ENCODE assay signal across 11 cellular contexts in the genomic region with DNA sequence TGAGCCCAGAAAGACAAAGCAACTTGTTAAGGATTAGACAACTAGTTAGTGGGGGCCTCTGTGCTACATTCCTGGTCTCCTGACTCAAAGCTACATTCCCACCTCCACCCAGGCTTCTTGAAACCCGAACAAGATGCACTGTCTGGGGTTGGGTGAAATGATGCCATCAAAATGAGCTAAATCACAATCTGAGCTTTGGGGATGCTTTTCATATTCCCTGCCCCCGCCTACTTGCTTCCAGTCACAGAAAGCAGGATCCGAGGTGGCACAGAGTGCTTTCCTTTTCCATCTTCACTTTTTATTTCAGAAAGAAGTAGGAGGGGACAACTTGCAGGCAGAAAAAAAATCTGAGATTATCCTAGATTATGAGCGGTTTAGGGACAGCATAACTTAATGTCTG. TPM values are rescaled to one million over a fixed set of nuclear protein-coding genes. Genes with fewer than 3 reads are reported as not detected.
"Had no signal": no experiment of that assay in that cellular context is flagged by ENCODE, and none has a peak within 500 bp of the region (broad histone marks: within the 10 kb centered on the region; RNA-seq: fewer than 3 reads in every experiment).

No MANE protein-coding gene starts in this region.

- H3K27ac Mint-ChIP-seq: IgD-negative memory B cell had no signal

- H3K4me3 ChIP-seq: K562 had no signal

- FAIRE-seq: HepG2, HTR-8/SVneo, K562 had no signal

- DNase-seq: IMR-90, KBM-7, KG1 had no signal

- H3K36me3 Mint-ChIP-seq: IgD-negative memory B cell had no signal

- H3K27ac ChIP-seq: HL-60, KMS-11 had no signal

- ATAC-seq: HepG2, K562 had no signal

- H3K4me2 ChIP-seq: KMS-11 had no signal

- H3K9ac ChIP-seq: KMS-11 had no signal

RNA-seq across cellular contexts. Expression of a gene that starts 5.4 kb away (rescaled TPM):
- total RNA-seq: HepG2, HT-29, HT1080, IMR-90, K562 had no signal
- polyA plus RNA-seq: HepG2, IgD-negative memory B cell, IMR-90, K562 had no signal

RNA-seq across cellular contexts. Expression of a gene that starts 53.9 kb away (rescaled TPM):
- total RNA-seq: HepG2, HT-29, HT1080, IMR-90, K562 had no signal
- polyA plus RNA-seq: HepG2, IgD-negative memory B cell, IMR-90, K562 had no signal
